20 cellular contexts compared by ENCODE assay signal in the genomic region with DNA sequence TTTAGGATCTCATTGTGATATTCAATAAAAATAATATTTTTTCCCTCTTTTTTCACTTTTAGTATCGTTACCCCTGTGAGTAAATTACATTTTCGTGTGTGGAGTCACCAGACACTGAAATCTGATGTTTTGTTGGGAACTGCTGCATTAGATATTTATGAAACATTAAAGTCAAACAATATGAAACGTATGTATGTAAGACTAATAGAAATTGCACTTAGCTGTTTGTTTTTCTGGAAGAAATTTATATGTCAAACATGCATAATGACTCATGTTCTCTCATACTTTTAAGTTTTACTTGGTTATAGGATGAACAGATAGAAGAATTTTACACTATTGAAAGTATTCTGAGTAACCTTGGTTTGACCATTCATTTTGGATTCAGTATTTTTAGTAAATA.
"Had no signal": no experiment of that assay in that cellular context is flagged by ENCODE, and none has a peak within 500 bp of the region (broad histone marks: within the 10 kb centered on the region; RNA-seq: fewer than 3 reads in every experiment).

No MANE protein-coding gene starts in this region.

- H3K9me3 ChIP-seq: ascending aorta, heart right ventricle, right atrium auricular region, spleen, uterus had no signal

- H3K27ac ChIP-seq: ascending aorta, cardiac muscle cell, heart right ventricle, neural progenitor cell, right atrium auricular region, spleen, uterus had no signal

- H3K27me3 ChIP-seq: ascending aorta, cardiac muscle cell, heart right ventricle, neural progenitor cell, right atrium auricular region, spleen, uterus had no signal

- H3K9ac ChIP-seq: neural progenitor cell had no signal

- ATAC-seq: activated CD8-positive, alpha-beta memory T cell treated with anti-CD3 and anti-CD28 coated beads, Interleukin-2, amount 10 ng/mL, durations not matched to agents 7 days and 5 days; activated CD8-positive, alpha-beta T cell treated with anti-CD3 and anti-CD28 coated beads, Interleukin-2, amount 10 ng/mL, durations not matched to agents 7 days and 5 days; activated naive CD4-positive, alpha-beta T cell treated with anti-CD3 and anti-CD28 coated beads, Interleukin-2, amount 50 U/mL, for 72 hours; effector memory CD8-positive, alpha-beta T cell; heart right ventricle; naive thymus-derived CD8-positive, alpha-beta T cell had no signal

- H3K4me3 ChIP-seq: ascending aorta, cardiac muscle cell, heart right ventricle, neural progenitor cell, right atrium auricular region, spleen, uterus had no signal

- H3K4me1 ChIP-seq: neural progenitor cell, uterus had no signal

- H3K4me2 ChIP-seq: neural progenitor cell had no signal

- H2AFZ ChIP-seq: neural progenitor cell had no signal

- DNase-seq: activated B cell treated with CpG ODN at 0.5 μM for 24 hours; activated CD4-positive, alpha-beta T cell treated with anti-CD3 and anti-CD28 coated beads, Interleukin-2, amount 50 U/mL, for 1 hour; activated CD8-positive, alpha-beta memory T cell treated with anti-CD3 and anti-CD28 coated beads, Interleukin-2, amount 10 ng/mL, durations not matched to agents 7 days and 5 days; activated CD8-positive, alpha-beta T cell treated with anti-CD3 and anti-CD28 coated beads, Interleukin-2, amount 10 ng/mL, durations not matched to agents 7 days and 5 days; activated naive CD4-positive, alpha-beta T cell; activated T-cell treated with anti-CD3 and anti-CD28 coated beads, Interleukin-2, amount 50 U/mL, for 48 hours; cerebellar nuclear complex; cortex of kidney; effector memory CD8-positive, alpha-beta T cell; foreskin fibroblast; heart right ventricle; naive thymus-derived CD8-positive, alpha-beta T cell; spleen; stimulated activated CD4-positive, alpha-beta T cell treated with anti-CD3 and anti-CD28 coated beads, Interleukin-2, amount 100 ng/mL, for 48 hours; uterus had no signal

- H3K36me3 ChIP-seq: uterus had no signal
